Comparison of ENCODE assay signal across 20 cellular contexts in the genomic region with DNA sequence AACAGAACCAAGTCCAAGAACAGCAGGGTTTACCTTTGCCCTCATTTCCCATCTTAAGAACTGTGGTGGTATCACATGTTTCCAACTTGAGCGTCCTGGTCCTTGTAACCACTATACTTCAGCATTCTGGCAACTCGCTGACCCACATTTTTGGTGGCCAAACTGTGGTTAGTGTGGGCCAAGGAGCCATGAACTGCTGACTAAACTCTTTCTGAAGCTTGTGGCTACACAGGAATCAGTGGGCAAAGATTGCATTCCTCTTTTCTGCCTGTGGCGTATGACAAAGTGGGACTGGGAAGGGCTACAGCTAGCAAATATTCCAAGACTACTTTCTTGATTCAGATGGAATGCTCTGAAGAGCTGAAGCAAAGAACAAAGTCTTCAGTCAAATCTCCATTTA.
DNase-seq lines count a peak whose midpoint lies in the region; ATAC-seq and TF ChIP-seq lines count a peak whose summit lies in the region.
"Had no signal": no experiment of that assay in that cellular context is flagged by ENCODE, and none has a peak within 500 bp of the region (broad histone marks: within the 10 kb centered on the region; RNA-seq: fewer than 3 reads in every experiment).

No MANE protein-coding gene starts in this region.

- H3K27ac Mint-ChIP-seq in mesothelial cell of epicardium, result peak overlapping the region; percentile 47
- H3K27ac Mint-ChIP-seq: activated CD8-positive, alpha-beta T cell treated with anti-CD3 and anti-CD28 coated beads, Interleukin-2, amount 10 ng/mL, durations not matched to agents 7 days and 5 days; type B pancreatic cell had no signal

- no peak overlapping the region for H3K27ac ChIP-seq in brain microvascular endothelial cell
- H3K27ac ChIP-seq: ovary had no signal

- H3K4me3 ChIP-seq in brain microvascular endothelial cell (ENCODE audit: low read depth, low read length), result no peak overlapping the region
- H3K4me3 ChIP-seq: GM12878, ovary had no signal

- no peaks in the 10 kb centered on the region for H3K36me3 Mint-ChIP-seq in mesothelial cell of epicardium
- H3K36me3 Mint-ChIP-seq: type B pancreatic cell had no signal

- H3K27me3 Mint-ChIP-seq in mesothelial cell of epicardium (ENCODE audit: low read depth), result no peaks in the 10 kb centered on the region
- H3K27me3 Mint-ChIP-seq: type B pancreatic cell had no signal

- DNase-seq in AG08396 (ENCODE audit: low spot score) (peak; percentile 40), LHCN-M2 (ENCODE audit: low read depth) (peak; percentile 75), brain microvascular endothelial cell (peak; percentile 60), mesothelial cell of epicardium (ENCODE audit: low spot score in 2 of 2, unreplicated experiment in 2 of 2) (no peak)
- DNase-seq in stimulated activated CD4-positive, alpha-beta T cell treated with anti-CD3 and anti-CD28 coated beads, Interleukin-2, amount 100 ng/mL, for 48 hours, result no peak
- DNase-seq in activated CD8-positive, alpha-beta memory T cell treated with anti-CD3 and anti-CD28 coated beads for 24 hours, result no peak
- DNase-seq: activated CD8-positive, alpha-beta T cell treated with anti-CD3 and anti-CD28 coated beads, Interleukin-2, amount 10 ng/mL, durations not matched to agents 7 days and 5 days; activated naive CD4-positive, alpha-beta T cell; BE2C; central memory CD4-positive, alpha-beta T cell; KBM-7; mesendoderm; NCI-H2029; ovary; stimulated activated CD4-positive, alpha-beta T cell treated with anti-CD3 and anti-CD28 coated beads, Interleukin-15, amount 100 ng/mL, for 24 hours had no signal

- no peak overlapping the region for H3K4me3 Mint-ChIP-seq in mesothelial cell of epicardium
- H3K4me3 Mint-ChIP-seq: activated CD8-positive, alpha-beta T cell treated with anti-CD3 and anti-CD28 coated beads, Interleukin-2, amount 10 ng/mL, durations not matched to agents 7 days and 5 days; type B pancreatic cell had no signal

- TF ChIP-seq CTCF in brain microvascular endothelial cell (IDR thresholded peaks at IDR 0.05; ENCODE audit: low read depth, low read length, missing control alignments) (no peak), mesothelial cell of epicardium (IDR thresholded peaks at IDR 0.05; ENCODE audit: unreplicated experiment) (no peak)

- ATAC-seq in HG03469 (IDR thresholded peaks at IDR 0.05; ENCODE audit: unreplicated experiment) (no peak), HG02759 (IDR thresholded peaks at IDR 0.05; ENCODE audit: unreplicated experiment) (no peak)
- ATAC-seq: activated CD8-positive, alpha-beta T cell treated with anti-CD3 and anti-CD28 coated beads, Interleukin-2, amount 10 ng/mL, durations not matched to agents 7 days and 5 days; GM12878; Right ventricle myocardium inferior had no signal

- peaks cover 19% of the 10 kb centered on the region for H3K4me1 Mint-ChIP-seq in mesothelial cell of epicardium

- H3K9me3 Mint-ChIP-seq in mesothelial cell of epicardium, result peaks cover 11% of the 10 kb centered on the region
- H3K9me3 Mint-ChIP-seq: type B pancreatic cell had no signal

- in situ Hi-C loops in brain microvascular endothelial cell (cut with HindIII; ENCODE audit: low pct_ligation_motif_present, low sequenced_read_pairs), result no loop called here

- H3K36me3 ChIP-seq in brain microvascular endothelial cell (replicated peaks), result no peaks in the 10 kb centered on the region
- H3K36me3 ChIP-seq: BE2C, ovary had no signal

- no peaks in the 10 kb centered on the region for H3K27me3 ChIP-seq in brain microvascular endothelial cell (replicated peaks)
- H3K27me3 ChIP-seq: BE2C, ovary had no signal

Comparison
In these comparisons a context has a peak if more than half of its experiments do, and no peak if none do; other contexts are left out.
1. DNase-seq: peak in AG08396 (single experiment), LHCN-M2 (single experiment) and brain microvascular endothelial cell (single experiment); none in mesothelial cell of epicardium (0 of 2), stimulated activated CD4-positive, alpha-beta T cell treated with anti-CD3 and anti-CD28 coated beads, Interleukin-2, amount 100 ng/mL, for 48 hours (0 of 2) and activated CD8-positive, alpha-beta memory T cell treated with anti-CD3 and anti-CD28 coated beads for 24 hours (single experiment).